In genomic region chr16:64051826-64052225, GRCh38 we compare ENCODE assay signal across 12 cellular contexts.
DNase-seq lines count a peak whose midpoint lies in the region; ATAC-seq and TF ChIP-seq lines count a peak whose summit lies in the region.
"Had no signal": no experiment of that assay in that cellular context is flagged by ENCODE, and none has a peak within 500 bp of the region (broad histone marks: within the 10 kb centered on the region; RNA-seq: fewer than 3 reads in every experiment).

No MANE protein-coding gene starts in this region.

- no peaks in the 10 kb centered on the region for H3K79me2 ChIP-seq in OCI-LY1 (ENCODE audit: insufficient read depth, low read length)

- TF ChIP-seq POLR2A in breast epithelium (IDR thresholded peaks at IDR 0.05) (no peak), esophagus squamous epithelium (IDR thresholded peaks at IDR 0.05) (no peak)

- H4K20me1 ChIP-seq in OCI-LY1 (ENCODE audit: insufficient read depth, low read length) = no peaks in the 10 kb centered on the region

- DNase-seq in MCF 10A (ENCODE audit: unreplicated experiment) (peak; percentile 42), breast epithelium (ENCODE audit: low spot score in 2 of 2) (no peak), esophagus squamous epithelium (lab: John Stamatoyannopoulos, UW) (no peak), upper lobe of right lung (no peak), immature natural killer cell (no peak), NCI-H187 (lab: John Stamatoyannopoulos, UW) (no peak)
- DNase-seq in stimulated activated CD8-positive, alpha-beta memory T cell treated with anti-CD3 and anti-CD28 coated beads, Interleukin-4, amount 100 ng/mL, for 48 hours = no peak
- DNase-seq: CD8-positive, alpha-beta T cell; KG1; pancreas; stimulated activated naive CD8-positive, alpha-beta T cell treated with anti-CD3 and anti-CD28 coated beads, Interleukin-15, amount 100 ng/mL, for 72 hours had no signal

- TF ChIP-seq CTCF in MCF 10A (IDR thresholded peaks at IDR 0.05; ENCODE audit: unreplicated experiment) (peak; percentile 43), breast epithelium (IDR thresholded peaks at IDR 0.05) (no peak), OCI-LY1 (IDR thresholded peaks at IDR 0.05; ENCODE audit: low read length) (peak; percentile 74), esophagus squamous epithelium (IDR thresholded peaks at IDR 0.05) (peak in 5 of 6 experiments; percentile 8 to 59 (median 24)), upper lobe of right lung (IDR thresholded peaks at IDR 0.05) (peak; percentile 17)

- BruUV-seq in MCF 10A (replicated peaks; lab: Mats Ljungman, UMichigan) = no TSS peak

- H3K9ac ChIP-seq in OCI-LY1 (ENCODE audit: low read length) = no peak overlapping the region

- H3K4me1 ChIP-seq in breast epithelium (no peaks in the 10 kb centered on the region), OCI-LY1 (ENCODE audit: insufficient read depth, low read length, severe bottlenecking) (peaks cover 6% of the 10 kb centered on the region), esophagus squamous epithelium (no peaks in the 10 kb centered on the region), upper lobe of right lung (no peaks in the 10 kb centered on the region)
- H3K4me1 ChIP-seq: pancreas had no signal

- peak overlapping the region; percentile 92 for H2AFZ ChIP-seq in OCI-LY1 (ENCODE audit: low read length)

- no peak overlapping the region for H3K27ac Mint-ChIP-seq in MCF 10A (ENCODE audit: low read depth, unreplicated experiment)
- no peak overlapping the region for H3K27ac Mint-ChIP-seq in immature natural killer cell
- H3K27ac Mint-ChIP-seq: CD8-positive, alpha-beta T cell; stimulated activated naive CD8-positive, alpha-beta T cell treated with anti-CD3 and anti-CD28 coated beads, Interleukin-15, amount 100 ng/mL, for 72 hours had no signal

- H3F3A ChIP-seq in OCI-LY1 (ENCODE audit: insufficient read depth, low read length) = no peaks in the 10 kb centered on the region

- H3K9me3 Mint-ChIP-seq in MCF 10A (ENCODE audit: unreplicated experiment) = peaks cover 16% of the 10 kb centered on the region
- peaks cover 6 to 38% (median 17%) of the 10 kb centered on the region in 6 donors for H3K9me3 Mint-ChIP-seq in immature natural killer cell

- H3K9me3 ChIP-seq in breast epithelium (peaks cover 0 to 19% of the 10 kb centered on the region in 2 donors), OCI-LY1 (ENCODE audit: low read length) (peaks cover 7% of the 10 kb centered on the region), esophagus squamous epithelium (no peaks in the 10 kb centered on the region), upper lobe of right lung (no peaks in the 10 kb centered on the region)
- H3K9me3 ChIP-seq: pancreas had no signal

- POLR2A ChIA-PET in MCF 10A (lab: Yijun Ruan, JAX) = interaction anchor here (0.6 kb wide), 1 partner anchor 593 kb away, joined by 3 read pairs; no protein-coding TSS in a partner anchor

- no peaks in the 10 kb centered on the region for H3K36me3 Mint-ChIP-seq in MCF 10A (ENCODE audit: insufficient read depth, unreplicated experiment)
- peaks cover 0 to 3% (median 0%) of the 10 kb centered on the region in 3 donors for H3K36me3 Mint-ChIP-seq in immature natural killer cell
- H3K36me3 Mint-ChIP-seq: CD8-positive, alpha-beta T cell had no signal

- H3K9me2 ChIP-seq in OCI-LY1 (ENCODE audit: low read depth, low read length) = no peaks in the 10 kb centered on the region

- CTCF ChIA-PET in MCF 10A (lab: Yijun Ruan, JAX) = interaction anchor here (0.6 to 4.6 kb wide), 23 partner anchors 9 to 1830 kb away, joined by 3 to 66 read pairs (median 5); partner anchors contain the start of gene CDH11

- H3K4me1 Mint-ChIP-seq in MCF 10A (ENCODE audit: insufficient read depth, unreplicated experiment) (no peaks in the 10 kb centered on the region), immature natural killer cell (no peaks in the 10 kb centered on the region)
- H3K4me1 Mint-ChIP-seq: stimulated activated naive CD8-positive, alpha-beta T cell treated with anti-CD3 and anti-CD28 coated beads, Interleukin-15, amount 100 ng/mL, for 72 hours had no signal

- ATAC-seq in upper lobe of right lung = peak; percentile 41
- ATAC-seq: CD8-positive, alpha-beta T cell; stimulated activated naive CD8-positive, alpha-beta T cell treated with anti-CD3 and anti-CD28 coated beads, Interleukin-15, amount 100 ng/mL, for 72 hours had no signal

- H3K4me3 Mint-ChIP-seq in MCF 10A (ENCODE audit: unreplicated experiment) (no peak overlapping the region), immature natural killer cell (no peak overlapping the region)
- H3K4me3 Mint-ChIP-seq: CD8-positive, alpha-beta T cell; stimulated activated naive CD8-positive, alpha-beta T cell treated with anti-CD3 and anti-CD28 coated beads, Interleukin-15, amount 100 ng/mL, for 72 hours had no signal

- H3K27me3 Mint-ChIP-seq in MCF 10A (ENCODE audit: insufficient read depth, unreplicated experiment) (no peaks in the 10 kb centered on the region), immature natural killer cell (ENCODE audit: low read depth in 3 of 3) (no peaks in the 10 kb centered on the region)
- H3K27me3 Mint-ChIP-seq: stimulated activated naive CD8-positive, alpha-beta T cell treated with anti-CD3 and anti-CD28 coated beads, Interleukin-15, amount 100 ng/mL, for 72 hours had no signal

- no peak overlapping the region for H3K4me2 ChIP-seq in OCI-LY1 (ENCODE audit: low read length)

- H3K36me3 ChIP-seq in breast epithelium (no peaks in the 10 kb centered on the region), OCI-LY1 (ENCODE audit: insufficient read depth, low read length) (no peaks in the 10 kb centered on the region), esophagus squamous epithelium (no peaks in the 10 kb centered on the region), upper lobe of right lung (no peaks in the 10 kb centered on the region)
- H3K36me3 ChIP-seq: pancreas had no signal

- H3K4me3 ChIP-seq in breast epithelium = no peak overlapping the region
- H3K4me3 ChIP-seq in OCI-LY1 (ENCODE audit: low read depth, low read length, poor library complexity, severe bottlenecking) = no peak overlapping the region
- no peak overlapping the region for H3K4me3 ChIP-seq in esophagus squamous epithelium
- no peak overlapping the region for H3K4me3 ChIP-seq in upper lobe of right lung
- H3K4me3 ChIP-seq: pancreas had no signal

- H3K27ac ChIP-seq in breast epithelium (no peak overlapping the region), OCI-LY1 (ENCODE audit: low read depth, low read length, poor library complexity, severe bottlenecking) (peak overlapping the region; percentile 30), esophagus squamous epithelium (no peak overlapping the region), upper lobe of right lung (no peak overlapping the region)
- H3K27ac ChIP-seq: pancreas had no signal

- H3K27me3 ChIP-seq in breast epithelium (no peaks in the 10 kb centered on the region), OCI-LY1 (ENCODE audit: insufficient read depth, low read length) (no peaks in the 10 kb centered on the region), esophagus squamous epithelium (no peaks in the 10 kb centered on the region), upper lobe of right lung (no peaks in the 10 kb centered on the region)
- H3K27me3 ChIP-seq: pancreas had no signal

- intact Hi-C loops in MCF 10A (cut with micrococcal nuclease) = loop anchor here (1.0 to 10.0 kb wide), 6 partner anchors 327 to 1825 kb away; no protein-coding TSS in a partner anchor
- intact Hi-C loops in breast epithelium (cut with DNase I; ENCODE audit: low total_unique reads) = no loop called here
- intact Hi-C loops in esophagus squamous epithelium (cut with DNase I) = no loop called here
- intact Hi-C loops in upper lobe of right lung (cut with DNase I) = no loop called here

Comparison
In these comparisons a context has a peak if more than half of its experiments do, and no peak if none do; other contexts are left out.
1. CTCF ChIP-seq: peak in MCF 10A (single experiment), OCI-LY1 (single experiment), esophagus squamous epithelium (5 of 6) and upper lobe of right lung (single experiment); none in breast epithelium (0 of 3).